8 cellular contexts compared by ENCODE assay signal in the genomic region with DNA sequence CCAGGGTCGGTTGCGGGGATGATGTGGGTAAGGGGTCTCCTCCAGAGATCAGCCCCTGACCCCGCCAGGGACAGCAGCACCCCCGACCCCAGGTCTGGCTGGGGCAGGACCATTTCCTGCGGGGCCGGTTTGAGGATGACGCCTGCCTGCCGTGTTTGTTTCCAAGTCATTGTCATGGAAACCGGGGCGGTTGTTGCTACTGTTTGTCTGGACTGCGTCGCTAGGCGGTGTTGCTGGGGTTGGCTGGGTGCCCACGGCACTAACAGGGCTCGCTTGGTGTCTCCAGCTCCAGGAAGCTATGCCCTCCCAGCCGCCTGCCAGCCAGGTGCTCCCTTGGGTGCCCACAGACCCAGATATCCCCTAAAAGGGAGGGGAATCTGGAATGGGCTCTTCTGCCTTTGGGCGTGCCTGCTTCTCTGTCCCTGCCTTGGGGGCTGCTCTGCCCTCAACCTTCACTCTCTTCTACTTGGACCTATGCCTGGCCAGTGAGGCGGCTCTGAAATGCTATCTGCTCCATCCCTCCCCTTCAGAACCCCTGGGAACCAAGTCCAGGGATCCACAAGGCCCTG. TPM values are rescaled to one million over a fixed set of nuclear protein-coding genes. Genes with fewer than 3 reads are reported as not detected.
DNase-seq lines count a peak whose midpoint lies in the region; ATAC-seq lines count a peak whose summit lies in the region.

No MANE protein-coding gene starts in this region.

- no peaks in the 10 kb centered on the region for H3K9me3 Mint-ChIP-seq in activated CD4-positive, alpha-beta T cell treated with anti-CD3 and anti-CD28 coated beads for 36 hours (ENCODE audit: low read depth)

- intact Hi-C loops in activated CD4-positive, alpha-beta T cell treated with anti-CD3 and anti-CD28 coated beads for 36 hours (cut with DNase I, micrococcal nuclease), result loop anchor here (1.0 to 10.0 kb wide), 6 partner anchors 8 to 417 kb away; partner anchors contain the start of genes BRF1 (in 1 of the 2), GPR132 (in 1 of the 2) and TEX22 (in 1 of the 2)

- peak overlapping the region; percentile 94 for H3K27ac Mint-ChIP-seq in activated CD4-positive, alpha-beta T cell treated with anti-CD3 and anti-CD28 coated beads for 36 hours

- CTCF ChIA-PET in activated CD4-positive, alpha-beta T cell treated with anti-CD3 and anti-CD28 coated beads for 36 hours (lab: Charles Lee), result interaction anchor here (1.1 to 2.9 kb wide), 4 partner anchors 9 to 111 kb away, joined by 3 to 55 read pairs (median 6); partner anchors contain the start of gene TEDC1

- POLR2A ChIA-PET in activated CD4-positive, alpha-beta T cell treated with anti-CD3 and anti-CD28 coated beads for 36 hours (lab: Charles Lee), result interaction anchor here (0.6 to 1.1 kb wide), 5 partner anchors 8 to 182 kb away, joined by 3 to 8 read pairs (median 3); partner anchors contain the start of gene BRF1

- H3K4me1 Mint-ChIP-seq in activated CD4-positive, alpha-beta T cell treated with anti-CD3 and anti-CD28 coated beads for 36 hours, result peaks cover 51% of the 10 kb centered on the region

- H3K36me3 Mint-ChIP-seq in activated CD4-positive, alpha-beta T cell treated with anti-CD3 and anti-CD28 coated beads for 36 hours (ENCODE audit: low read depth), result no peaks in the 10 kb centered on the region

- peak overlapping the region; percentile 62 for H3K4me3 Mint-ChIP-seq in activated CD4-positive, alpha-beta T cell treated with anti-CD3 and anti-CD28 coated beads for 36 hours

- DNase-seq in NCI-H345 treated with DMSO at 0.1 percent for 48 hours (lab: John Stamatoyannopoulos, UW; ENCODE audit: unreplicated experiment), result peak; percentile 80
- peak; percentile 97 for DNase-seq in activated CD4-positive, alpha-beta T cell treated with anti-CD3 and anti-CD28 coated beads for 36 hours
- peak; percentile 64 for DNase-seq in cerebellum (ENCODE audit: low spot score)
- DNase-seq in kidney tubule cell (ENCODE audit: low spot score), result peak; percentile 99
- DNase-seq in stimulated activated CD4-positive, alpha-beta T cell treated with anti-CD3 and anti-CD28 coated beads, Interleukin-1b, Interleukin-23, amount 100 ng/mL, for 1 hour (ENCODE audit: low read depth in 2 of 2), result peak; percentile 56 to 92

- peaks cover 5% of the 10 kb centered on the region for H3K27me3 Mint-ChIP-seq in activated CD4-positive, alpha-beta T cell treated with anti-CD3 and anti-CD28 coated beads for 36 hours

- peak; percentile 63 for ATAC-seq in GM18511 (IDR thresholded peaks at IDR 0.05; ENCODE audit: unreplicated experiment)
- peak; percentile 48 for ATAC-seq in HG03280 (IDR thresholded peaks at IDR 0.05; ENCODE audit: unreplicated experiment)
- peak; percentile 73 for ATAC-seq in activated CD4-positive, alpha-beta T cell treated with anti-CD3 and anti-CD28 coated beads for 36 hours
- ATAC-seq in HG03571 (IDR thresholded peaks at IDR 0.05; ENCODE audit: unreplicated experiment), result no peak

RNA-seq across cellular contexts. Expression of gene CRIP1, which starts 4.7 kb away (rescaled TPM):
- 100 to 1,000 TPM; 182 to 186 TPM for total RNA-seq in activated CD4-positive, alpha-beta T cell treated with anti-CD3 and anti-CD28 coated beads for 36 hours
- total RNA-seq in cerebellum, result 0.73 TPM

RNA-seq across cellular contexts. Expression of gene CRIP2, which starts 7.3 kb away (rescaled TPM):
- total RNA-seq in activated CD4-positive, alpha-beta T cell treated with anti-CD3 and anti-CD28 coated beads for 36 hours, result 1 to 10 TPM; 1.1 to 1.2 TPM
- 49.7 TPM for total RNA-seq in cerebellum

RNA-seq across cellular contexts. Expression of gene TEDC1, which starts 9.1 kb away (rescaled TPM):
- total RNA-seq in activated CD4-positive, alpha-beta T cell treated with anti-CD3 and anti-CD28 coated beads for 36 hours, result 10 to 100 TPM; 21.7 to 31.8 TPM
- total RNA-seq in cerebellum, result 6.8 TPM

RNA-seq across cellular contexts. Expression of gene TMEM121, which starts 44.4 kb away (rescaled TPM):
- 1 to 10 TPM; 7.2 to 9.2 TPM for total RNA-seq in activated CD4-positive, alpha-beta T cell treated with anti-CD3 and anti-CD28 coated beads for 36 hours
- total RNA-seq in cerebellum, result 12.5 TPM

Comparison
In these comparisons a context has a peak if more than half of its experiments do, and no peak if none do; other contexts are left out.
1. RNA of gene CRIP1, which starts 4.7 kb away (total RNA-seq): 182 to 186 TPM in activated CD4-positive, alpha-beta T cell treated with anti-CD3 and anti-CD28 coated beads for 36 hours; 0.73 TPM in cerebellum (single experiment); every median in the first group is over 100 times any median in the second.
2. RNA of gene CRIP2, which starts 7.3 kb away (total RNA-seq): 49.7 TPM in cerebellum (single experiment); 1.1 to 1.2 TPM in activated CD4-positive, alpha-beta T cell treated with anti-CD3 and anti-CD28 coated beads for 36 hours; every median in the first group is over 10 times any median in the second.
3. Peak in every context shown above with its lines, with median percentiles within 50 percentile points of each other: DNase-seq.